3 cellular contexts compared by ENCODE assay signal in the genomic region with DNA sequence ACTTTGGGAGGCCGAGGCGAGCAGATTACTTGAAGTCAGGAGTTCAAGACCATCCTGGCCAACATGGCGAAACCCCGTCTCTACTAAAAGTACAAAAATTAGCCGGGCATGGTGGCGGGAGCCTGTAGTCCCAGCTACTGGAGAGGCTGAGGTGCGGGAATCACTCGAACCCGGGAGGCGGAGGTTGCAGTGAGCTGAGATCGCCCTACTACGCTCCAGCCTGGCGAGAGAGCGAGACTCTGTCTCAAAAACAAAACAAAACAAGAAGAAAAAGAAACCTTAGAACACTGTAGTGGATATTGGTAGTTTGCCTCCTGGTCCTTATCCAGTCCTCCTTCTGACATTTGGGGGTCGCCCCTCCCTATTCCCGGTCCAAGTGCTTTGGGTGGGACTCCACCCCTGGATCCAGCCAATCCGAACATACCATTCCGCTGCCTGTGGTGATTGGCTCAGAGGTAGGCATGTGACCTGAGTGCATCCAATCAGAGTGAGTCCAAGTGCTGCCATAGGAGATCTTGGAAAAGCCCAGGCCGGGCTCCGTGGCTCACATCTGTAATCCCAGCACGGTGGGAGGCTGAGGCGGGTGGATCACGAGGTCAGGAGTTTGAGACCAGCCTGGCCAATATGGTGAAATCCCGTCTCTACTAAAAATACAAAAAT.
TF ChIP-seq lines count a peak whose summit lies in the region.

No MANE protein-coding gene starts in this region.

TF ChIP-seq in IMR-90, 13 proteins besides CTCF, POLR2A, EP300 and RAD21:
- TF ChIP-seq USF2 (IDR thresholded peaks at IDR 0.05; ENCODE audit: low read depth, low read length) = peak; percentile 28; the same call in 1 of the 2 replicates

TF ChIP-seq in SK-N-SH, 30 proteins besides CTCF, POLR2A, EP300 and RAD21:
- TF ChIP-seq, protein P1, sequence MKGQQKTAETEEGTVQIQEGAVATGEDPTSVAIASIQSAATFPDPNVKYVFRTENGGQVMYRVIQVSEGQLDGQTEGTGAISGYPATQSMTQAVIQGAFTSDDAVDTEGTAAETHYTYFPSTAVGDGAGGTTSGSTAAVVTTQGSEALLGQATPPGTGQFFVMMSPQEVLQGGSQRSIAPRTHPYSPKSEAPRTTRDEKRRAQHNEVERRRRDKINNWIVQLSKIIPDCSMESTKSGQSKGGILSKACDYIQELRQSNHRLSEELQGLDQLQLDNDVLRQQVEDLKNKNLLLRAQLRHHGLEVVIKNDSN (IDR thresholded peaks at IDR 0.05; ENCODE audit: borderline replicate concordance, low read depth) = peak; percentile 38; the same call in 1 of the 2 replicates

TF ChIP-seq in H1, 55 proteins besides CTCF, POLR2A, EP300 and RAD21:
- TF ChIP-seq SP1 (IDR thresholded peaks at IDR 0.05; ENCODE audit: low read depth, low read length) (0 out of 2 replicates have a peak, but pooled peaks have one; percentile 36), USF2 (IDR thresholded peaks at IDR 0.05; ENCODE audit: low read length) (peak; percentile 79), ATF3 (IDR thresholded peaks at IDR 0.05; ENCODE audit: insufficient read depth, low read depth, low read length) (peak; percentile 44; the same call in 1 of the 2 replicates)
